Comparison of ENCODE assay signal across 1 cellular context in the genomic region with DNA sequence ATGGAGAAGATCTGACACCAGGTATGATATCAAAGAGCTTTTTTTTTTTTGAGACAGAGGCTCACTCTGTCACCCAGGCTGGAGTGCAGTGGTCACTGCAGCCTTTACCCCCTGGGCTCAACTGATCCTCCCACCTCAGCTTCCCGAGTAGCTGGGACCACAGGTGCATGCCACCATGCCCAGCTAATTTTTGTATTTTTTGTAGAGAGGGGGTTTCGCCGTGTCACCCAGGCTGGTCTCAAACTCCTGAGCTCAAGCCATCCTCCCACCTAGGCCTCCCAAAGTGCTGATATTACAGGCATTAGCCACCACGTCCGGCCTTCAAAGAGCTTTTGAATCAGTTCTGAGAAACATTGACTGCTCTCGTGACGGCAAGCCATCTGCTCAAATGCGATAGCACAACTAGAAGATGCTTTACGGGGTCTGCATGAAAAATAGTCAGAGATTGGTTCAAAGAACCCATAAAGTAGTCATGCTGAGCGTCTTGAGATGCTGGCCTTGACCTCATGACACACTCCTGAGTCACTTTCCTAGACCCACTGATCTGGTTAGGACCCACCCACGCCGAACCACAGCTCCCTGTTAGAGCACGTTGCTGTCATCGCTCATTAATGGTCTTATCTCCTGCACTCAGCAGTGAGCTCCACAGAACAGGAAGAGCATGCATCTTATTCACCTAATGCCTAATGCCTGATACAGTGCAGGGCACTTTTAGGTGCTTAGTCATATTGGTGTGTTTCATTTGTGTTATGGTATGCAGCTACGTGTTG.
TF ChIP-seq lines count a peak whose summit lies in the region.

No MANE protein-coding gene starts in this region.

TF ChIP-seq in K562, 482 proteins besides CTCF, POLR2A, EP300 and RAD21 (continued from another document and continues in another):
- TF ChIP-seq HEY1 (CRISPR knock-in tag; IDR thresholded peaks at IDR 0.05; ENCODE audit: borderline replicate concordance) (no peak; the same call in 1 of the 2 replicates), MTA1 (IDR thresholded peaks at IDR 0.05; ENCODE audit: borderline replicate concordance) (peak; percentile 87), FOXP1 (CRISPR knock-in tag; IDR thresholded peaks at IDR 0.05) (peak; percentile 96; the same call in 1 of the 2 replicates), ZNF512 (tag; IDR thresholded peaks at IDR 0.05) (no peak), DEAF1 (CRISPR knock-in tag; IDR thresholded peaks at IDR 0.05) (no peak; the same call in 1 of the 2 replicates), FOXK1 (CRISPR knock-in tag; IDR thresholded peaks at IDR 0.05; ENCODE audit: borderline replicate concordance) (peak; percentile 94), GTF2E2 (tag; IDR thresholded peaks at IDR 0.05) (0 out of 2 replicates have a peak, but pooled peaks have one; percentile 37), STAG1 (CRISPR knock-in tag; IDR thresholded peaks at IDR 0.05; ENCODE audit: borderline replicate concordance) (no peak), HINFP (tag; conservative IDR thresholded peaks at IDR 0.05; ENCODE audit: low read depth) (no peak), BRD9 (IDR thresholded peaks at IDR 0.05; ENCODE audit: low read depth, partially characterized antibody) (peak; percentile 85), MCM2 (IDR thresholded peaks at IDR 0.05; ENCODE audit: low read depth) (no peak), ZKSCAN8 (CRISPR knock-in tag; IDR thresholded peaks at IDR 0.05) (peak; percentile 86), CTBP1 (IDR thresholded peaks at IDR 0.05; ENCODE audit: borderline replicate concordance) (peak; percentile 99), SIRT6 (IDR thresholded peaks at IDR 0.05; ENCODE audit: low read depth, low read length) (no peak), YBX1 (IDR thresholded peaks at IDR 0.05) (no peak), STAT5B (CRISPR knock-in tag; IDR thresholded peaks at IDR 0.05) (no peak), TEAD2 (tag; IDR thresholded peaks at IDR 0.05) (peak; percentile 32; the same call in 1 of the 2 replicates), FOXM1 (IDR thresholded peaks at IDR 0.05; ENCODE audit: low read depth) (peak; percentile 94), FOXM1 (CRISPR knock-in tag; IDR thresholded peaks at IDR 0.05; ENCODE audit: low read depth) (0 out of 2 replicates have a peak, but pooled peaks have one; percentile 89), ZNF561 (CRISPR knock-in tag; conservative IDR thresholded peaks at IDR 0.05) (no peak), ZNF224 (CRISPR knock-in tag; IDR thresholded peaks at IDR 0.05) (no peak), ZNF668 (CRISPR knock-in tag; IDR thresholded peaks at IDR 0.05) (no peak), RHOXF2B (CRISPR knock-in tag; conservative IDR thresholded peaks at IDR 0.05) (no peak), CHD2 (IDR thresholded peaks at IDR 0.05; ENCODE audit: low read depth, low read length) (0 out of 2 replicates have a peak, but pooled peaks have one; percentile 22), HMGN3 (IDR thresholded peaks at IDR 0.05; ENCODE audit: borderline replicate concordance, extremely low read depth, insufficient read length, low read depth, low read length) (peak; percentile 85)
- TF ChIP-seq, protein P1, sequence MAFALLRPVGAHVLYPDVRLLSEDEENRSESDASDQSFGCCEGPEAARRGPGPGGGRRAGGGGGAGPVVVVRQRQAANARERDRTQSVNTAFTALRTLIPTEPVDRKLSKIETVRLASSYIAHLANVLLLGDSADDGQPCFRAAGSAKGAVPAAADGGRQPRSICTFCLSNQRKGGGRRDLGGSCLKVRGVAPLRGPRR (CRISPR knock-in tag; IDR thresholded peaks at IDR 0.05), result no peak
- TF ChIP-seq, protein P2, sequence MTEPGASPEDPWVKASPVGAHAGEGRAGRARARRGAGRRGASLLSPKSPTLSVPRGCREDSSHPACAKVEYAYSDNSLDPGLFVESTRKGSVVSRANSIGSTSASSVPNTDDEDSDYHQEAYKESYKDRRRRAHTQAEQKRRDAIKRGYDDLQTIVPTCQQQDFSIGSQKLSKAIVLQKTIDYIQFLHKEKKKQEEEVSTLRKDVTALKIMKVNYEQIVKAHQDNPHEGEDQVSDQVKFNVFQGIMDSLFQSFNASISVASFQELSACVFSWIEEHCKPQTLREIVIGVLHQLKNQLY (CRISPR knock-in tag; conservative IDR thresholded peaks at IDR 0.05), result no peak; a peak in 1 of 4 replicates
- TF ChIP-seq, protein P3, sequence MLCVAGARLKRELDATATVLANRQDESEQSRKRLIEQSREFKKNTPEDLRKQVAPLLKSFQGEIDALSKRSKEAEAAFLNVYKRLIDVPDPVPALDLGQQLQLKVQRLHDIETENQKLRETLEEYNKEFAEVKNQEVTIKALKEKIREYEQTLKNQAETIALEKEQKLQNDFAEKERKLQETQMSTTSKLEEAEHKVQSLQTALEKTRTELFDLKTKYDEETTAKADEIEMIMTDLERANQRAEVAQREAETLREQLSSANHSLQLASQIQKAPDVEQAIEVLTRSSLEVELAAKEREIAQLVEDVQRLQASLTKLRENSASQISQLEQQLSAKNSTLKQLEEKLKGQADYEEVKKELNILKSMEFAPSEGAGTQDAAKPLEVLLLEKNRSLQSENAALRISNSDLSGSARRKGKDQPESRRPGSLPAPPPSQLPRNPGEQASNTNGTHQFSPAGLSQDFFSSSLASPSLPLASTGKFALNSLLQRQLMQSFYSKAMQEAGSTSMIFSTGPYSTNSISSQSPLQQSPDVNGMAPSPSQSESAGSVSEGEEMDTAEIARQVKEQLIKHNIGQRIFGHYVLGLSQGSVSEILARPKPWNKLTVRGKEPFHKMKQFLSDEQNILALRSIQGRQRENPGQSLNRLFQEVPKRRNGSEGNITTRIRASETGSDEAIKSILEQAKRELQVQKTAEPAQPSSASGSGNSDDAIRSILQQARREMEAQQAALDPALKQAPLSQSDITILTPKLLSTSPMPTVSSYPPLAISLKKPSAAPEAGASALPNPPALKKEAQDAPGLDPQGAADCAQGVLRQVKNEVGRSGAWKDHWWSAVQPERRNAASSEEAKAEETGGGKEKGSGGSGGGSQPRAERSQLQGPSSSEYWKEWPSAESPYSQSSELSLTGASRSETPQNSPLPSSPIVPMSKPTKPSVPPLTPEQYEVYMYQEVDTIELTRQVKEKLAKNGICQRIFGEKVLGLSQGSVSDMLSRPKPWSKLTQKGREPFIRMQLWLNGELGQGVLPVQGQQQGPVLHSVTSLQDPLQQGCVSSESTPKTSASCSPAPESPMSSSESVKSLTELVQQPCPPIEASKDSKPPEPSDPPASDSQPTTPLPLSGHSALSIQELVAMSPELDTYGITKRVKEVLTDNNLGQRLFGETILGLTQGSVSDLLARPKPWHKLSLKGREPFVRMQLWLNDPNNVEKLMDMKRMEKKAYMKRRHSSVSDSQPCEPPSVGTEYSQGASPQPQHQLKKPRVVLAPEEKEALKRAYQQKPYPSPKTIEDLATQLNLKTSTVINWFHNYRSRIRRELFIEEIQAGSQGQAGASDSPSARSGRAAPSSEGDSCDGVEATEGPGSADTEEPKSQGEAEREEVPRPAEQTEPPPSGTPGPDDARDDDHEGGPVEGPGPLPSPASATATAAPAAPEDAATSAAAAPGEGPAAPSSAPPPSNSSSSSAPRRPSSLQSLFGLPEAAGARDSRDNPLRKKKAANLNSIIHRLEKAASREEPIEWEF (CRISPR knock-in tag; IDR thresholded peaks at IDR 0.05), result no peak; the same call in 1 of the 2 replicates
- TF ChIP-seq, protein P4, sequence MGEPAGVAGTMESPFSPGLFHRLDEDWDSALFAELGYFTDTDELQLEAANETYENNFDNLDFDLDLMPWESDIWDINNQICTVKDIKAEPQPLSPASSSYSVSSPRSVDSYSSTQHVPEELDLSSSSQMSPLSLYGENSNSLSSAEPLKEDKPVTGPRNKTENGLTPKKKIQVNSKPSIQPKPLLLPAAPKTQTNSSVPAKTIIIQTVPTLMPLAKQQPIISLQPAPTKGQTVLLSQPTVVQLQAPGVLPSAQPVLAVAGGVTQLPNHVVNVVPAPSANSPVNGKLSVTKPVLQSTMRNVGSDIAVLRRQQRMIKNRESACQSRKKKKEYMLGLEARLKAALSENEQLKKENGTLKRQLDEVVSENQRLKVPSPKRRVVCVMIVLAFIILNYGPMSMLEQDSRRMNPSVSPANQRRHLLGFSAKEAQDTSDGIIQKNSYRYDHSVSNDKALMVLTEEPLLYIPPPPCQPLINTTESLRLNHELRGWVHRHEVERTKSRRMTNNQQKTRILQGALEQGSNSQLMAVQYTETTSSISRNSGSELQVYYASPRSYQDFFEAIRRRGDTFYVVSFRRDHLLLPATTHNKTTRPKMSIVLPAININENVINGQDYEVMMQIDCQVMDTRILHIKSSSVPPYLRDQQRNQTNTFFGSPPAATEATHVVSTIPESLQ (CRISPR knock-in tag; IDR thresholded peaks at IDR 0.05), result peak; percentile 98
- TF ChIP-seq, protein P5, sequence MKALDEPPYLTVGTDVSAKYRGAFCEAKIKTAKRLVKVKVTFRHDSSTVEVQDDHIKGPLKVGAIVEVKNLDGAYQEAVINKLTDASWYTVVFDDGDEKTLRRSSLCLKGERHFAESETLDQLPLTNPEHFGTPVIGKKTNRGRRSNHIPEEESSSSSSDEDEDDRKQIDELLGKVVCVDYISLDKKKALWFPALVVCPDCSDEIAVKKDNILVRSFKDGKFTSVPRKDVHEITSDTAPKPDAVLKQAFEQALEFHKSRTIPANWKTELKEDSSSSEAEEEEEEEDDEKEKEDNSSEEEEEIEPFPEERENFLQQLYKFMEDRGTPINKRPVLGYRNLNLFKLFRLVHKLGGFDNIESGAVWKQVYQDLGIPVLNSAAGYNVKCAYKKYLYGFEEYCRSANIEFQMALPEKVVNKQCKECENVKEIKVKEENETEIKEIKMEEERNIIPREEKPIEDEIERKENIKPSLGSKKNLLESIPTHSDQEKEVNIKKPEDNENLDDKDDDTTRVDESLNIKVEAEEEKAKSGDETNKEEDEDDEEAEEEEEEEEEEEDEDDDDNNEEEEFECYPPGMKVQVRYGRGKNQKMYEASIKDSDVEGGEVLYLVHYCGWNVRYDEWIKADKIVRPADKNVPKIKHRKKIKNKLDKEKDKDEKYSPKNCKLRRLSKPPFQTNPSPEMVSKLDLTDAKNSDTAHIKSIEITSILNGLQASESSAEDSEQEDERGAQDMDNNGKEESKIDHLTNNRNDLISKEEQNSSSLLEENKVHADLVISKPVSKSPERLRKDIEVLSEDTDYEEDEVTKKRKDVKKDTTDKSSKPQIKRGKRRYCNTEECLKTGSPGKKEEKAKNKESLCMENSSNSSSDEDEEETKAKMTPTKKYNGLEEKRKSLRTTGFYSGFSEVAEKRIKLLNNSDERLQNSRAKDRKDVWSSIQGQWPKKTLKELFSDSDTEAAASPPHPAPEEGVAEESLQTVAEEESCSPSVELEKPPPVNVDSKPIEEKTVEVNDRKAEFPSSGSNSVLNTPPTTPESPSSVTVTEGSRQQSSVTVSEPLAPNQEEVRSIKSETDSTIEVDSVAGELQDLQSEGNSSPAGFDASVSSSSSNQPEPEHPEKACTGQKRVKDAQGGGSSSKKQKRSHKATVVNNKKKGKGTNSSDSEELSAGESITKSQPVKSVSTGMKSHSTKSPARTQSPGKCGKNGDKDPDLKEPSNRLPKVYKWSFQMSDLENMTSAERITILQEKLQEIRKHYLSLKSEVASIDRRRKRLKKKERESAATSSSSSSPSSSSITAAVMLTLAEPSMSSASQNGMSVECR (CRISPR knock-in tag; IDR thresholded peaks at IDR 0.05), result peak; percentile 65; the same call in 1 of the 2 replicates
- TF ChIP-seq, protein P6, sequence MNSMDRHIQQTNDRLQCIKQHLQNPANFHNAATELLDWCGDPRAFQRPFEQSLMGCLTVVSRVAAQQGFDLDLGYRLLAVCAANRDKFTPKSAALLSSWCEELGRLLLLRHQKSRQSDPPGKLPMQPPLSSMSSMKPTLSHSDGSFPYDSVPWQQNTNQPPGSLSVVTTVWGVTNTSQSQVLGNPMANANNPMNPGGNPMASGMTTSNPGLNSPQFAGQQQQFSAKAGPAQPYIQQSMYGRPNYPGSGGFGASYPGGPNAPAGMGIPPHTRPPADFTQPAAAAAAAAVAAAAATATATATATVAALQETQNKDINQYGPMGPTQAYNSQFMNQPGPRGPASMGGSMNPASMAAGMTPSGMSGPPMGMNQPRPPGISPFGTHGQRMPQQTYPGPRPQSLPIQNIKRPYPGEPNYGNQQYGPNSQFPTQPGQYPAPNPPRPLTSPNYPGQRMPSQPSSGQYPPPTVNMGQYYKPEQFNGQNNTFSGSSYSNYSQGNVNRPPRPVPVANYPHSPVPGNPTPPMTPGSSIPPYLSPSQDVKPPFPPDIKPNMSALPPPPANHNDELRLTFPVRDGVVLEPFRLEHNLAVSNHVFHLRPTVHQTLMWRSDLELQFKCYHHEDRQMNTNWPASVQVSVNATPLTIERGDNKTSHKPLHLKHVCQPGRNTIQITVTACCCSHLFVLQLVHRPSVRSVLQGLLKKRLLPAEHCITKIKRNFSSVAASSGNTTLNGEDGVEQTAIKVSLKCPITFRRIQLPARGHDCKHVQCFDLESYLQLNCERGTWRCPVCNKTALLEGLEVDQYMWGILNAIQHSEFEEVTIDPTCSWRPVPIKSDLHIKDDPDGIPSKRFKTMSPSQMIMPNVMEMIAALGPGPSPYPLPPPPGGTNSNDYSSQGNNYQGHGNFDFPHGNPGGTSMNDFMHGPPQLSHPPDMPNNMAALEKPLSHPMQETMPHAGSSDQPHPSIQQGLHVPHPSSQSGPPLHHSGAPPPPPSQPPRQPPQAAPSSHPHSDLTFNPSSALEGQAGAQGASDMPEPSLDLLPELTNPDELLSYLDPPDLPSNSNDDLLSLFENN (IDR thresholded peaks at IDR 0.05; ENCODE audit: low read depth in 2 of 2, low read length in 2 of 2), result peak in 1 of 2 experiments; percentile 95; a peak in 2 of 4 replicates
